Comparison of ENCODE assay signal across 8 cellular contexts in the genomic region with DNA sequence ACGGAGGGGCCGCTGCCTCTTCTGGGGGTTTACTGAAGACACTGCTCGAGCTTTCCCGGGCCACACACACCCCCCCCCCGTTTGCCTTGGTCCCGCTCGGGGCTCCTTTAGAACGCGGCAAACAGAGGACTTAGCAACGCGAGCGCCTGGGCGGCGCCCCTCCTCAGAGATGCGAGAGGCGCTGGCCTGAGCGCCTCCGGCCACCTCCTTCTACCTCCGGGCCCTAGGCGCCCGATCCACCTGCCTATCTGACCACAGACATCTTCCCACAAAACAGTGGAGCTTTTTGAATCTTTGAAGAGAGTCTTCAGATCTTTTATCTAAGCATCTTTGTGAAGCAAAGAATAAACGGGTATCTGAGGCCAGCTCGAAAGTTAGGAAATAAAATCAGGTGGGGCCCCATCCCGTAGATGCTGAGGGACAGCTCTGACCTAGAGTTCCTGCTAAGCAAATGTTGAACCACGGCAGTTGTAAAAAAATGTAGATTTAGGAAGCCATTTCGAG. TPM values are rescaled to one million over a fixed set of nuclear protein-coding genes. Genes with fewer than 3 reads are reported as not detected.
DNase-seq lines count a peak whose midpoint lies in the region; ATAC-seq, FAIRE-seq and TF ChIP-seq lines count a peak whose summit lies in the region.

No MANE protein-coding gene starts in this region.

- peak overlapping the region; percentile 79 for H3K4me3 Mint-ChIP-seq in activated CD4-positive, alpha-beta T cell treated with anti-CD3 and anti-CD28 coated beads, Interleukin-2, amount 10 ng/mL, durations not matched to agents 7 days and 5 days

- DNase-seq in COR-L47 (lab: John Stamatoyannopoulos, UW), result peak; percentile 85
- DNase-seq in NCI-H2171 (lab: John Stamatoyannopoulos, UW), result peak; percentile 82
- DNase-seq in activated CD4-positive, alpha-beta T cell treated with anti-CD3 and anti-CD28 coated beads, Interleukin-2, amount 10 ng/mL, durations not matched to agents 7 days and 5 days, result peak; percentile 55
- peak; percentile 75 for DNase-seq in fibroblast of peridontal ligament (ENCODE audit: extremely low read depth)
- peak; percentile 86 for DNase-seq in myocyte (ENCODE audit: low read depth)
- peak; percentile 57 for DNase-seq in urothelium cell line (ENCODE audit: low spot score)

- peaks cover 71% of the 10 kb centered on the region for H3K27me3 Mint-ChIP-seq in activated CD4-positive, alpha-beta T cell treated with anti-CD3 and anti-CD28 coated beads, Interleukin-2, amount 10 ng/mL, durations not matched to agents 7 days and 5 days

- POLR2A ChIA-PET in activated CD4-positive, alpha-beta T cell treated with anti-CD3 and anti-CD28 coated beads, Interleukin-2, amount 10 ng/mL, durations not matched to agents 7 days and 5 days (lab: Charles Lee), result interaction anchor here (0.6 to 0.7 kb wide), 2 partner anchors 147 to 1667 kb away, joined by 3 to 4 read pairs; no protein-coding TSS in a partner anchor

- peak overlapping the region; percentile 82 for H3K27ac Mint-ChIP-seq in activated CD4-positive, alpha-beta T cell treated with anti-CD3 and anti-CD28 coated beads, Interleukin-2, amount 10 ng/mL, durations not matched to agents 7 days and 5 days

- peak; percentile 33 for TF ChIP-seq POLR2A in GM19099 (IDR thresholded peaks at IDR 0.05; ENCODE audit: extremely low read depth, insufficient read length, low read depth)

- H3K9me3 Mint-ChIP-seq in activated CD4-positive, alpha-beta T cell treated with anti-CD3 and anti-CD28 coated beads, Interleukin-2, amount 10 ng/mL, durations not matched to agents 7 days and 5 days, result no peaks in the 10 kb centered on the region

- peaks cover 16% of the 10 kb centered on the region for H3K4me1 Mint-ChIP-seq in activated CD4-positive, alpha-beta T cell treated with anti-CD3 and anti-CD28 coated beads, Interleukin-2, amount 10 ng/mL, durations not matched to agents 7 days and 5 days

- H3K36me3 Mint-ChIP-seq in activated CD4-positive, alpha-beta T cell treated with anti-CD3 and anti-CD28 coated beads, Interleukin-2, amount 10 ng/mL, durations not matched to agents 7 days and 5 days (ENCODE audit: low read depth), result no peaks in the 10 kb centered on the region

- ATAC-seq in HG03159 (IDR thresholded peaks at IDR 0.05; ENCODE audit: unreplicated experiment), result peak; percentile 82

- CTCF ChIA-PET in activated CD4-positive, alpha-beta T cell treated with anti-CD3 and anti-CD28 coated beads, Interleukin-2, amount 10 ng/mL, durations not matched to agents 7 days and 5 days (lab: Charles Lee), result interaction anchor here (0.7 to 1.0 kb wide), 2 partner anchors 13 to 43 kb away, joined by 3 read pairs; no protein-coding TSS in a partner anchor

- no peak for FAIRE-seq in urothelium cell line (lab: Jason Lieb, UNC)

RNA-seq across cellular contexts. Expression of a gene that starts 0.4 kb away (rescaled TPM):
- 1 to 10 TPM; 4.1 to 4.2 TPM for total RNA-seq in activated CD4-positive, alpha-beta T cell treated with anti-CD3 and anti-CD28 coated beads, Interleukin-2, amount 10 ng/mL, durations not matched to agents 7 days and 5 days
- total RNA-seq in myocyte, result 35.2 and 41.0 TPM in 2 replicates
- 13.1 TPM for polyA plus RNA-seq in myocyte (2012)

Comparison
In these comparisons a context has a peak if more than half of its experiments do, and no peak if none do; other contexts are left out.
1. Peak in every context shown above with its lines: DNase-seq and ATAC-seq.